In genomic region chr10:14838582-14839304, GRCh38 we compare ENCODE assay signal across 1 cellular context.
TF ChIP-seq lines count a peak whose summit lies in the region.

No MANE protein-coding gene starts in this region.

TF ChIP-seq in WTC11, 78 proteins besides CTCF, POLR2A, EP300 and RAD21 (continued from another document):
- no peak for TF ChIP-seq ZNF425 (CRISPR knock-in tag; conservative IDR thresholded peaks at IDR 0.05)
- no peak for TF ChIP-seq GRHL2 (CRISPR knock-in tag; IDR thresholded peaks at IDR 0.05; ENCODE audit: insufficient replicate concordance, severe bottlenecking)
- no peak for TF ChIP-seq PRRX2 (CRISPR knock-in tag; IDR thresholded peaks at IDR 0.05)
- TF ChIP-seq ZNF423 (CRISPR knock-in tag; IDR thresholded peaks at IDR 0.05) = no peak
- no peak for TF ChIP-seq TEAD1 (CRISPR knock-in tag; IDR thresholded peaks at IDR 0.05)
- 0 out of 2 replicates have a peak, but pooled peaks have one; percentile 4 for TF ChIP-seq CREM (CRISPR knock-in tag; IDR thresholded peaks at IDR 0.05)
- no peak for TF ChIP-seq FOXP4 (CRISPR knock-in tag; IDR thresholded peaks at IDR 0.05)
- no peak for TF ChIP-seq SOX15 (CRISPR knock-in tag; IDR thresholded peaks at IDR 0.05)
- 0 out of 2 replicates have a peak, but pooled peaks have one; percentile 5 for TF ChIP-seq TP53 (CRISPR knock-in tag; IDR thresholded peaks at IDR 0.05)
- TF ChIP-seq AR (CRISPR knock-in tag; IDR thresholded peaks at IDR 0.05) = no peak
- TF ChIP-seq ZNF281 (CRISPR knock-in tag; IDR thresholded peaks at IDR 0.05) = no peak
- TF ChIP-seq ZNF263 (CRISPR knock-in tag; IDR thresholded peaks at IDR 0.05; ENCODE audit: low read depth) = no peak
TF ChIP-seq in WTC11: peak in this region for 4.
